Comparison of ENCODE assay signal across 24 cellular contexts in genomic region chr5:180783340-180784052, GRCh38. TPM values are rescaled to one million over a fixed set of nuclear protein-coding genes. Genes with fewer than 3 reads are reported as not detected.
DNase-seq lines count a peak whose midpoint lies in the region; ATAC-seq, FAIRE-seq and TF ChIP-seq lines count a peak whose summit lies in the region.
"Had no signal": no experiment of that assay in that cellular context is flagged by ENCODE, and none has a peak within 500 bp of the region (broad histone marks: within the 10 kb centered on the region; RNA-seq: fewer than 3 reads in every experiment).

No MANE protein-coding gene starts in this region.

- peak overlapping the region; percentile 64 for H2BK20ac ChIP-seq in H1 (ENCODE audit: low read length)

- H3K27me3 Mint-ChIP-seq in natural killer cell (ENCODE audit: low read depth in 2 of 2) = no peaks in the 10 kb centered on the region
- H3K27me3 Mint-ChIP-seq in natural killer cell treated with Interleukin-12 subunit alpha and Interleukin-12 subunit beta and Interleukin-15 and Interleukin-18, amount 100 ng/mL, for 72 hours = no peaks in the 10 kb centered on the region
- H3K27me3 Mint-ChIP-seq in neural progenitor cell (ENCODE audit: insufficient read depth, low read depth) = no peaks in the 10 kb centered on the region
- H3K27me3 Mint-ChIP-seq: CD8-positive, alpha-beta memory T cell; IgD-negative memory B cell had no signal

- H2BK5ac ChIP-seq in H1 (ENCODE audit: low read depth, low read length) = no peak overlapping the region

- H4K8ac ChIP-seq in H1 (ENCODE audit: extremely low read depth, insufficient read depth, low read length) = no peak overlapping the region

- no peak overlapping the region for H3K56ac ChIP-seq in H1 (replicated peaks; ENCODE audit: insufficient read length, low read depth, low read length)

- no peaks in the 10 kb centered on the region for H4K20me1 ChIP-seq in H1 (replicated peaks in 1 of 2; ENCODE audit: control insufficient read depth in 1 of 2, insufficient read depth in 2 of 2, low read length in 2 of 2)
- peaks cover 4% of the 10 kb centered on the region for H4K20me1 ChIP-seq in neural progenitor cell (ENCODE audit: low read depth)

- peaks cover 12 to 35% of the 10 kb centered on the region in 2 donors for H3K4me1 Mint-ChIP-seq in natural killer cell
- H3K4me1 Mint-ChIP-seq in natural killer cell treated with Interleukin-12 subunit alpha and Interleukin-12 subunit beta and Interleukin-15 and Interleukin-18, amount 100 ng/mL, for 72 hours (ENCODE audit: low read depth in 2 of 2) = peaks cover 5 to 25% of the 10 kb centered on the region in 2 donors
- H3K4me1 Mint-ChIP-seq in neural progenitor cell = peaks cover 40% of the 10 kb centered on the region

- H3K27ac ChIP-seq in H1 (ENCODE audit: low read depth, low read length) (no peak overlapping the region; the same call in 1 of the 2 replicates), neural progenitor cell (no peak overlapping the region)
- H3K27ac ChIP-seq: C4-2B, Peyer's patch had no signal

- POLR2A ChIA-PET in H1 (lab: Charles Lee; ENCODE audit: partially characterized antibody) = interaction anchor here (0.9 to 3.2 kb wide), 3 partner anchors 10 to 20 kb away, joined by 3 to 26 read pairs (median 3); partner anchors contain the start of gene MGAT1

- H4K5ac ChIP-seq in H1 (ENCODE audit: insufficient read length, low read depth, low read length) = no peak overlapping the region

- no peak overlapping the region for H3K4ac ChIP-seq in H1 (replicated peaks; ENCODE audit: insufficient read length, low read depth, low read length)

- H3K36me3 ChIP-seq in H1 (ENCODE audit: control insufficient read depth in 2 of 4, insufficient read depth in 4 of 4, low read length in 3 of 4) = no peaks in the 10 kb centered on the region
- H3K36me3 ChIP-seq in neural progenitor cell = no peaks in the 10 kb centered on the region
- H3K36me3 ChIP-seq: Peyer's patch, SJCRH30 had no signal

- H3K4me3 ChIP-seq in H1 (ENCODE audit: extremely low read depth in 1 of 4, insufficient read depth in 2 of 4, low read depth in 3 of 4, low read length in 4 of 4) = no peak overlapping the region
- no peak overlapping the region for H3K4me3 ChIP-seq in neural progenitor cell
- H3K4me3 ChIP-seq: Peyer's patch, SJCRH30 had no signal

- H3F3A ChIP-seq in neural progenitor cell (ENCODE audit: low read depth) = peaks cover 37% of the 10 kb centered on the region

- no peak for TF ChIP-seq POLR2A in H1 (IDR thresholded peaks at IDR 0.05; ENCODE audit: control extremely low read depth in 1 of 2, low read depth in 2 of 2, low read length in 2 of 2)

- TF ChIP-seq CTCF in natural killer cell (IDR thresholded peaks at IDR 0.05) = no peak
- TF ChIP-seq CTCF in H1 (IDR thresholded peaks at IDR 0.05; ENCODE audit: control extremely low read depth in 1 of 3, insufficient read depth in 1 of 3, low read depth in 1 of 3, low read length in 3 of 3) = no peak
- TF ChIP-seq CTCF in neural progenitor cell (IDR thresholded peaks at IDR 0.05) = no peak

- no peak overlapping the region for H3K23ac ChIP-seq in H1 (ENCODE audit: insufficient read length)

- DNase-seq in natural killer cell (no peak), H1 (ENCODE audit: low read depth in 1 of 2, low spot score in 2 of 2) (no peak), neural progenitor cell (ENCODE audit: low spot score) (no peak), NCI-H1105 (lab: John Stamatoyannopoulos, UW) (no peak)
- no peak for DNase-seq in natural killer cell treated with Interleukin-12 subunit alpha and Interleukin-12 subunit beta and Interleukin-15 and Interleukin-18, amount 100 ng/mL, for 72 hours (ENCODE audit: low spot score)
- DNase-seq in stimulated activated CD4-positive, alpha-beta T cell treated with anti-CD3 and anti-CD28 coated beads, Interleukin-2, amount 100 ng/mL, for 48 hours = no peak
- DNase-seq: CD8-positive, alpha-beta memory T cell; H9; Karpas-422; MV-4-11; NCI-H1694 treated with DMSO at 0.1 percent for 48 hours; NCI-H2081 treated with DMSO at 0.1 percent for 48 hours; NCI-H2171 treated with DMSO at 0.1 percent for 48 hours; NCI-H524 treated with DMSO at 0.1 percent for 48 hours; NCI-H82; Peyer's patch had no signal

- TF ChIP-seq RAD21 in H1 (IDR thresholded peaks at IDR 0.05 in 1 of 2, conservative IDR thresholded peaks at IDR 0.05 in 1 of 2; ENCODE audit: low read depth in 2 of 2, low read length in 2 of 2) = no peak

- H3K4me1 ChIP-seq in H1 (replicated peaks in 1 of 4; ENCODE audit: control insufficient read depth in 3 of 4, insufficient read depth in 4 of 4, low read length in 3 of 4) (peaks cover 17 to 34% (median 26%) of the 10 kb centered on the region in 4 experiments), neural progenitor cell (peaks cover 37% of the 10 kb centered on the region)

- no peak overlapping the region for H3K18ac ChIP-seq in H1 (ENCODE audit: extremely low read depth, low read length)

- H2BK12ac ChIP-seq in H1 (ENCODE audit: low read depth, low read length) = peak overlapping the region; percentile 80; the same call in 1 of the 2 replicates

- no peak overlapping the region for H3K4me2 ChIP-seq in H1 (ENCODE audit: insufficient read depth in 1 of 2, low read depth in 2 of 2, low read length in 2 of 2)
- H3K4me2 ChIP-seq in neural progenitor cell = no peak overlapping the region

- H2AK5ac ChIP-seq in H1 (ENCODE audit: low read depth, low read length) = peak overlapping the region; percentile 42; the same call in 1 of the 2 replicates

- H3K36me3 Mint-ChIP-seq in natural killer cell (no peaks in the 10 kb centered on the region), neural progenitor cell (peaks cover 2% of the 10 kb centered on the region)
- H3K36me3 Mint-ChIP-seq in natural killer cell treated with Interleukin-12 subunit alpha and Interleukin-12 subunit beta and Interleukin-15 and Interleukin-18, amount 100 ng/mL, for 72 hours = no peaks in the 10 kb centered on the region
- H3K36me3 Mint-ChIP-seq: IgD-negative memory B cell had no signal

- no peak overlapping the region for H3K14ac ChIP-seq in H1 (ENCODE audit: insufficient read length)

- peak overlapping the region; percentile 98; the same call in 1 of the 2 replicates for H2BK15ac ChIP-seq in H1 (ENCODE audit: low read length)

- no peak for ATAC-seq in natural killer cell
- no peak for ATAC-seq in natural killer cell treated with Interleukin-12 subunit alpha and Interleukin-12 subunit beta and Interleukin-15 and Interleukin-18, amount 100 ng/mL, for 72 hours
- ATAC-seq in GM19455 (IDR thresholded peaks at IDR 0.05; ENCODE audit: unreplicated experiment) = no peak

- no peak overlapping the region for H3K9ac ChIP-seq in H1 (replicated peaks in 1 of 4; ENCODE audit: extremely low read depth in 1 of 4, low read depth in 3 of 4, low read length in 3 of 4)
- H3K9ac ChIP-seq in neural progenitor cell = no peak overlapping the region

- no peaks in the 10 kb centered on the region for H3K23me2 ChIP-seq in H1 (ENCODE audit: low read depth, low read length)

- FAIRE-seq in H1 (lab: Jason Lieb, UNC) = no peak
- FAIRE-seq: A204.1, HTR-8/SVneo had no signal

- no peaks in the 10 kb centered on the region; the same call in 1 of the 2 replicates for H3K79me1 ChIP-seq in H1 (ENCODE audit: low read depth, low read length)

- WGBS in H1 (ENCODE audit: extremely low coverage in 1 of 2, insufficient coverage in 1 of 2, insufficient read length in 1 of 2, insufficient replicate concordance in 2 of 2, low coverage in 1 of 2, low lambda C conversion rate in 2 of 2, missing lambda C conversion rate in 1 of 2), 2 experiments = 93% methylated on average over 12 of the region's 12 CpGs; no CpG with 5 or more reads in 1 of the 2 experiments

- H3K79me2 ChIP-seq in H1 (ENCODE audit: control insufficient read depth in 1 of 2, insufficient read depth in 2 of 2, low read length in 2 of 2) (no peaks in the 10 kb centered on the region), neural progenitor cell (ENCODE audit: low read depth) (no peaks in the 10 kb centered on the region)

- H2AFZ ChIP-seq in H1 (ENCODE audit: low read length) (no peak overlapping the region), neural progenitor cell (replicated peaks) (no peak overlapping the region)

- H3K4me3 Mint-ChIP-seq in natural killer cell (no peak overlapping the region), neural progenitor cell (peak overlapping the region; percentile 6)
- no peak overlapping the region for H3K4me3 Mint-ChIP-seq in natural killer cell treated with Interleukin-12 subunit alpha and Interleukin-12 subunit beta and Interleukin-15 and Interleukin-18, amount 100 ng/mL, for 72 hours
- H3K4me3 Mint-ChIP-seq: CD8-positive, alpha-beta memory T cell; H9; IgD-negative memory B cell had no signal

- TF ChIP-seq EP300 in H1 (IDR thresholded peaks at IDR 0.05; ENCODE audit: borderline replicate concordance in 1 of 2, low read depth in 2 of 2, low read length in 2 of 2) = no peak

- H4K91ac ChIP-seq in H1 (replicated peaks; ENCODE audit: insufficient read length, low read length) = no peak overlapping the region

- no peak overlapping the region for H2BK120ac ChIP-seq in H1 (replicated peaks; ENCODE audit: low read depth, low read length)

- H3K9me3 ChIP-seq in H1 (ENCODE audit: insufficient read depth in 2 of 2, low read depth in 1 of 2, low read length in 1 of 2) (no peaks in the 10 kb centered on the region), neural progenitor cell (ENCODE audit: low read depth) (no peaks in the 10 kb centered on the region)
- H3K9me3 ChIP-seq: Peyer's patch, SJCRH30 had no signal

- H3K9me3 Mint-ChIP-seq in natural killer cell (no peaks in the 10 kb centered on the region), neural progenitor cell (no peaks in the 10 kb centered on the region)
- H3K9me3 Mint-ChIP-seq in natural killer cell treated with Interleukin-12 subunit alpha and Interleukin-12 subunit beta and Interleukin-15 and Interleukin-18, amount 100 ng/mL, for 72 hours = no peaks in the 10 kb centered on the region
- H3K9me3 Mint-ChIP-seq: CD8-positive, alpha-beta memory T cell; IgD-negative memory B cell had no signal

- peak overlapping the region; percentile 35 to 37 for H3K27ac Mint-ChIP-seq in natural killer cell
- H3K27ac Mint-ChIP-seq in natural killer cell treated with Interleukin-12 subunit alpha and Interleukin-12 subunit beta and Interleukin-15 and Interleukin-18, amount 100 ng/mL, for 72 hours = no peak overlapping the region
- H3K27ac Mint-ChIP-seq in neural progenitor cell = no peak overlapping the region

- CTCF ChIA-PET in H1 (lab: Charles Lee; ENCODE audit: partially characterized antibody) = interaction anchor here (0.7 to 10.6 kb wide), 10 partner anchors 8 to 155 kb away, joined by 3 to 99 read pairs (median 6); partner anchors contain the start of gene MGAT1

- H3K27me3 ChIP-seq in H1 (replicated peaks in 1 of 4; ENCODE audit: control insufficient read depth in 3 of 4, extremely low read depth in 1 of 4, insufficient read depth in 3 of 4, low read length in 3 of 4) (no peaks in the 10 kb centered on the region), neural progenitor cell (no peaks in the 10 kb centered on the region)
- H3K27me3 ChIP-seq: Peyer's patch, SJCRH30 had no signal

- intact Hi-C loops in natural killer cell (cut with micrococcal nuclease) = loop anchor here (1.0 kb wide), 1 partner anchor 78 kb away; the partner anchor contains the start of gene ZFP62

RNA-seq across cellular contexts. Expression of gene MGAT1, which starts 19.1 kb away (rescaled TPM):
- total RNA-seq in natural killer cell (100 to 1,000 TPM; 105 to 149 (median 130) TPM), neural progenitor cell (ENCODE audit: low replicate concordance) (31.8 and 67.8 TPM in 2 replicates)
- 100 to 1,000 TPM; 141 to 157 TPM for total RNA-seq in natural killer cell treated with Interleukin-12 subunit alpha and Interleukin-12 subunit beta and Interleukin-15 and Interleukin-18, amount 100 ng/mL, for 72 hours
- total RNA-seq in H1 (2021; fragmentation: NEBNext Ultra II Directional; extraction: Animal tissue kit (Norgen Biotek cat#: 25700)) = 77.0 and 83.8 TPM in 2 replicates
- 66.8 and 96.1 TPM in 2 replicates for polyA plus RNA-seq in H1 (2011; rRNA removed)
- 68.3 TPM for polyA plus RNA-seq in H1 (2011; cell fraction: cytosol; rRNA removed)
- polyA plus RNA-seq in H1 (2011; cell fraction: nucleus; rRNA removed) = 76.0 TPM
- polyA plus RNA-seq in H1 (2012, experiment 1 of 2) = 63.6 to 73.4 TPM (median 72.7 TPM) in 4 replicates
- 82.2 TPM for polyA plus RNA-seq in H1 (2012, experiment 2 of 2)
- polyA plus RNA-seq in H1 (2013, experiment 1 of 2) = 63.4 TPM
- 63.9 TPM for polyA plus RNA-seq in H1 (2013, experiment 2 of 2)
- 41.2 and 48.6 TPM in 2 replicates for polyA minus RNA-seq in H1 (2011; rRNA and poly(A)+ RNA removed)
- polyA minus RNA-seq in H1 (2011; cell fraction: cytosol; rRNA and poly(A)+ RNA removed) = 56.2 TPM
- polyA minus RNA-seq in H1 (2011; cell fraction: nucleus; rRNA and poly(A)+ RNA removed) = 38.8 TPM

RNA-seq across cellular contexts. Expression of gene OR2Y1, which starts 43.6 kb away (rescaled TPM):
- total RNA-seq in natural killer cell (not detected), neural progenitor cell (ENCODE audit: low replicate concordance) (not detected in 2 replicates)
- total RNA-seq in natural killer cell treated with Interleukin-12 subunit alpha and Interleukin-12 subunit beta and Interleukin-15 and Interleukin-18, amount 100 ng/mL, for 72 hours = not detected
- not detected in 2 replicates for total RNA-seq in H1 (2021; fragmentation: NEBNext Ultra II Directional; extraction: Animal tissue kit (Norgen Biotek cat#: 25700))
- polyA plus RNA-seq in H1 (2011; rRNA removed) = not detected in 2 replicates
- polyA plus RNA-seq in H1 (2011; cell fraction: cytosol; rRNA removed) = not detected
- polyA plus RNA-seq in H1 (2011; cell fraction: nucleus; rRNA removed) = not detected
- not detected in 4 replicates for polyA plus RNA-seq in H1 (2012, experiment 1 of 2)
- not detected for polyA plus RNA-seq in H1 (2012, experiment 2 of 2)
- polyA plus RNA-seq in H1 (2013, experiment 1 of 2) = not detected
- not detected for polyA plus RNA-seq in H1 (2013, experiment 2 of 2)
- not detected in 2 replicates for polyA minus RNA-seq in H1 (2011; rRNA and poly(A)+ RNA removed)
- polyA minus RNA-seq in H1 (2011; cell fraction: cytosol; rRNA and poly(A)+ RNA removed) = not detected
- not detected for polyA minus RNA-seq in H1 (2011; cell fraction: nucleus; rRNA and poly(A)+ RNA removed)
- total RNA-seq: CD8-positive, alpha-beta memory T cell; H9; M059J; OCI-LY7; Peyer's patch; SJCRH30 had no signal
- polyA plus RNA-seq: CD8-positive, alpha-beta memory T cell; IgD-negative memory B cell had no signal

Comparison
In these comparisons a context has a peak if more than half of its experiments do, and no peak if none do; other contexts are left out.
1. H3K27ac Mint-ChIP-seq: peak in natural killer cell (2 of 2); none in natural killer cell treated with Interleukin-12 subunit alpha and Interleukin-12 subunit beta and Interleukin-15 and Interleukin-18, amount 100 ng/mL, for 72 hours (0 of 2) and neural progenitor cell (single experiment).